Comparison of ENCODE assay signal across 34 cellular contexts in the genomic region with DNA sequence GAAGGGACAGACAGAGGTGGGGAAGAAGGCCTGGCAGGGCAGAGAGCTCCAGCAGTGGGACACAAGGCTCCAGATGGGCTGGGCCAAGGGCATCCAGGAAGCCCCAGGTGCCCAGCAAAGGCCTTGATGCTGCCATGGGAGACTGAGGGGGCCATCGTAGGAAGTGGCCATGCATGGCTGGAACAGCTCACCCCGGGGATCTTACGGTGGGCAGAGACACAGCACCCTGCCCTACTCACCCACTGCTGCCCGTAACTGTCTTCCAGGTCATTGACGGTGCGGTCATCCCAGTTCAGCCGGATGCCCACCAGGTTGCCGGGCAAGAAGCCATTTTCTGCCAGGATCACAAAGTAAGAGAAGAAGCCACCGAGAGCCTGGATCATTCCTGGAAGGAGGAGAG. TPM values are rescaled to one million over a fixed set of nuclear protein-coding genes. Genes with fewer than 3 reads are reported as not detected.
"Had no signal": no experiment of that assay in that cellular context is flagged by ENCODE, and none has a peak within 500 bp of the region (broad histone marks: within the 10 kb centered on the region; RNA-seq: fewer than 3 reads in every experiment).

No MANE protein-coding gene starts in this region.

- H3K27me3 ChIP-seq: body of pancreas had no signal

- H3K27ac ChIP-seq: body of pancreas, brain microvascular endothelial cell, breast epithelium, VCaP had no signal

- H3K9me3 ChIP-seq: body of pancreas, breast epithelium had no signal

- FAIRE-seq: astrocyte, TTC549 had no signal

- H3K4me1 ChIP-seq: body of pancreas, breast epithelium had no signal

- DNase-seq: activated B cell treated with CpG ODN at 0.5 μM for 24 hours; activated CD4-positive, alpha-beta memory T cell treated with anti-CD3 and anti-CD28 coated beads for 36 hours; activated CD4-positive, alpha-beta T cell treated with anti-CD3 and anti-CD28 coated beads for 4 hours; activated CD4-positive, alpha-beta T cell treated with anti-CD3 and anti-CD28 coated beads, Interleukin-2, amount 10 ng/mL, durations not matched to agents 24 days and 14 days; activated CD4-positive, alpha-beta T cell treated with anti-CD3 and anti-CD28 coated beads, Interleukin-2, amount 50 U/mL, for 1 hour; activated CD4-positive, alpha-beta T cell treated with anti-CD3 and anti-CD28 coated beads, Interleukin-2, amount 50 U/mL, for 4 hours; activated CD4-positive, CD25-positive, alpha-beta regulatory T cell treated with anti-CD3 and anti-CD28 coated beads, Interleukin-2, amount 50 U/mL, for 72 hours; activated CD8-positive, alpha-beta memory T cell treated with anti-CD3 and anti-CD28 coated beads, Interleukin-2, amount 50 U/mL, for 4 hours; activated CD8-positive, alpha-beta T cell treated with anti-CD3 and anti-CD28 coated beads for 36 hours; activated effector memory CD4-positive, alpha-beta T cell treated with Interleukin-2 at 50 U/mL for 16 hours; activated gamma-delta T cell; activated naive CD4-positive, alpha-beta T cell treated with anti-CD3 and anti-CD28 coated beads, Interleukin-2, amount 10 ng/mL, durations not matched to agents 7 days and 5 days; activated naive CD4-positive, alpha-beta T cell treated with Interleukin-2 at 50 U/mL for 16 hours; activated naive CD8-positive, alpha-beta T cell treated with anti-CD3 and anti-CD28 coated beads, Interleukin-2, amount 10 ng/mL, durations not matched to agents 7 days and 5 days; activated naive CD8-positive, alpha-beta T cell treated with anti-CD3 and anti-CD28 coated beads, Interleukin-2, amount 50 U/mL, for 24 hours; activated T-cell treated with anti-CD3 and anti-CD28 coated beads for 4 hours; activated T-cell treated with anti-CD3 and anti-CD28 coated beads, Interleukin-2, amount 50 U/mL, for 1 hour; activated T-cell treated with anti-CD3 and anti-CD28 coated beads, Interleukin-2, amount 50 U/mL, for 4 hours; activated T-cell treated with anti-CD3 and anti-CD28 coated beads, Interleukin-2, amount 50 U/mL, for 72 hours; amygdala; anterior cingulate cortex; body of pancreas; brain microvascular endothelial cell; central memory CD4-positive, alpha-beta T cell; cerebellar nuclear complex; T-helper 1 cell; T-helper 2 cell; T-helper 9 cell had no signal

- ATAC-seq: activated CD8-positive, alpha-beta T cell treated with anti-CD3 and anti-CD28 coated beads for 36 hours; activated naive CD8-positive, alpha-beta T cell treated with anti-CD3 and anti-CD28 coated beads, Interleukin-2, amount 50 U/mL, for 24 hours; activated T-cell treated with anti-CD3 and anti-CD28 coated beads, Interleukin-2, amount 50 U/mL, for 4 hours; activated T-cell treated with anti-CD3 and anti-CD28 coated beads, Interleukin-2, amount 50 U/mL, for 72 hours; activated T-helper 17 cell treated with anti-CD3 and anti-CD28 coated beads, Interleukin-2, amount 50 U/mL, for 72 hours; body of pancreas had no signal

- H3K36me3 ChIP-seq: brain microvascular endothelial cell, breast epithelium had no signal

- H3K4me3 ChIP-seq: body of pancreas, breast epithelium had no signal

RNA-seq across cellular contexts. Expression of gene ATP1A3, which starts 24.8 kb away (rescaled TPM):
- total RNA-seq: breast epithelium had no signal

RNA-seq across cellular contexts. Expression of gene ERFL, which starts 40.9 kb away (rescaled TPM):
- total RNA-seq: body of pancreas, cardiac septum had no signal
